Comparison of ENCODE assay signal across 23 cellular contexts in genomic region chr16:8788578-8789172, GRCh38.
"Had no signal": no experiment of that assay in that cellular context is flagged by ENCODE, and none has a peak within 500 bp of the region (broad histone marks: within the 10 kb centered on the region; RNA-seq: fewer than 3 reads in every experiment).

No MANE protein-coding gene starts in this region.

- H3K4me3 ChIP-seq: breast epithelium, coronary artery, heart left ventricle, left ventricle myocardium inferior, sigmoid colon, upper lobe of right lung had no signal

- H3K36me3 Mint-ChIP-seq: activated naive CD8-positive, alpha-beta T cell had no signal

- ATAC-seq: activated CD4-positive, alpha-beta T cell treated with anti-CD3 and anti-CD28 coated beads for 36 hours; heart left ventricle; upper lobe of right lung had no signal

- H3K27me3 ChIP-seq: breast epithelium, heart left ventricle, sigmoid colon, upper lobe of right lung had no signal

- H3K27me3 Mint-ChIP-seq: activated B cell treated with CpG ODN at 0.5 μM for 24 hours; activated CD4-positive, alpha-beta T cell treated with anti-CD3 and anti-CD28 coated beads for 36 hours; activated naive CD8-positive, alpha-beta T cell; activated T-cell treated with anti-CD3 and anti-CD28 coated beads, Interleukin-2, amount 50 U/mL, for 24 hours had no signal

- DNase-seq: activated B cell treated with CpG ODN at 0.5 μM for 24 hours; activated CD4-positive, alpha-beta T cell treated with anti-CD3 and anti-CD28 coated beads for 36 hours; activated CD4-positive, alpha-beta T cell treated with anti-CD3 and anti-CD28 coated beads, Interleukin-2, amount 50 U/mL, for 4 hours; activated CD8-positive, alpha-beta memory T cell treated with anti-CD3 and anti-CD28 coated beads for 24 hours; activated CD8-positive, alpha-beta memory T cell treated with anti-CD3 and anti-CD28 coated beads, Interleukin-2, amount 50 U/mL, for 4 hours; activated naive CD4-positive, alpha-beta T cell; activated T-cell treated with anti-CD3 and anti-CD28 coated beads, Interleukin-2, amount 50 U/mL, for 24 hours; endodermal cell; heart left ventricle; left ventricle myocardium inferior; mammary epithelial cell; midbrain; nephron progenitor cell; occipital lobe; sigmoid colon; stimulated activated CD4-positive, alpha-beta T cell treated with anti-CD3 and anti-CD28 coated beads, Interleukin-2, amount 100 ng/mL, for 48 hours; stimulated activated naive CD4-positive, alpha-beta T cell treated with Interleukin-2 at 50 U/mL for 16 hours; upper lobe of right lung had no signal

- H3K27ac Mint-ChIP-seq: activated B cell treated with CpG ODN at 0.5 μM for 24 hours; activated CD4-positive, alpha-beta T cell treated with anti-CD3 and anti-CD28 coated beads for 36 hours; activated naive CD8-positive, alpha-beta T cell; activated T-cell treated with anti-CD3 and anti-CD28 coated beads, Interleukin-2, amount 50 U/mL, for 24 hours; activated T-helper 2 cell treated with anti-CD3 and anti-CD28 coated beads, Interferon-gamma antibody, Interleukin-2, Interleukin-4, amounts not matched to agents 10 μg/mL and 5 μg/mL and 100 μg/mL, durations not matched to agents 14 hours and 24 hours and 36 hours; endodermal cell; nephron progenitor cell; T-helper 1 cell treated with Interleukin-12 subunit alpha and Interleukin-12 subunit beta and Interleukin-4 antibody, amounts not matched to agents 30 μg/mL and 1 μg/mL, for 36 hours had no signal

- H3K27ac ChIP-seq: breast epithelium, coronary artery, heart left ventricle, left ventricle myocardium inferior, sigmoid colon, upper lobe of right lung had no signal

- H3K36me3 ChIP-seq: breast epithelium, heart left ventricle, left ventricle myocardium inferior, sigmoid colon, upper lobe of right lung had no signal

- H3K4me3 Mint-ChIP-seq: activated B cell treated with CpG ODN at 0.5 μM for 24 hours; activated CD4-positive, alpha-beta T cell treated with anti-CD3 and anti-CD28 coated beads for 36 hours; activated naive CD8-positive, alpha-beta T cell; activated T-cell treated with anti-CD3 and anti-CD28 coated beads, Interleukin-2, amount 50 U/mL, for 24 hours; endodermal cell; nephron progenitor cell; T-helper 1 cell treated with Interleukin-12 subunit alpha and Interleukin-12 subunit beta and Interleukin-4 antibody, amounts not matched to agents 30 μg/mL and 1 μg/mL, for 36 hours had no signal

- H3K4me1 ChIP-seq: breast epithelium, heart left ventricle, left ventricle myocardium inferior, sigmoid colon, upper lobe of right lung had no signal

- H3K9me3 ChIP-seq: breast epithelium, heart left ventricle, left ventricle myocardium inferior, sigmoid colon, upper lobe of right lung had no signal

- H3K4me1 Mint-ChIP-seq: activated CD4-positive, alpha-beta T cell treated with anti-CD3 and anti-CD28 coated beads for 36 hours had no signal
